In genomic region chr3:14460342-14461005, GRCh38 we compare ENCODE assay signal across 9 cellular contexts. TPM values are rescaled to one million over a fixed set of nuclear protein-coding genes. Genes with fewer than 3 reads are reported as not detected.
DNase-seq lines count a peak whose midpoint lies in the region; ATAC-seq and TF ChIP-seq lines count a peak whose summit lies in the region.
"Had no signal": no experiment of that assay in that cellular context is flagged by ENCODE, and none has a peak within 500 bp of the region (broad histone marks: within the 10 kb centered on the region; RNA-seq: fewer than 3 reads in every experiment).

No MANE protein-coding gene starts in this region.

- ATAC-seq in left lung = peak; percentile 73
- ATAC-seq in HG02938 (IDR thresholded peaks at IDR 0.05; ENCODE audit: unreplicated experiment) = no peak
- ATAC-seq in GM19467 (IDR thresholded peaks at IDR 0.05; ENCODE audit: unreplicated experiment) = no peak

- H3K4me1 Mint-ChIP-seq in activated CD4-positive, alpha-beta T cell treated with anti-CD3 and anti-CD28 coated beads, Interleukin-2, amount 10 ng/mL, durations not matched to agents 24 days and 14 days = peaks cover 18% of the 10 kb centered on the region

- no peak overlapping the region for H3K4me3 ChIP-seq in left lung
- H3K4me3 ChIP-seq in tibial nerve = no peak overlapping the region
- H3K4me3 ChIP-seq: BLaER1 had no signal

- peak in 1 of 2 donors; percentile 62 for TF ChIP-seq EP300 in tibial nerve (IDR thresholded peaks at IDR 0.05)

- DNase-seq in activated CD4-positive, alpha-beta T cell treated with anti-CD3 and anti-CD28 coated beads, Interleukin-2, amount 10 ng/mL, durations not matched to agents 24 days and 14 days = no peak
- DNase-seq in activated CD4-positive, alpha-beta T cell treated with anti-CD3 and anti-CD28 coated beads, Interleukin-2, amount 50 U/mL, for 1 hour = no peak
- DNase-seq in caudate nucleus (lab: John Stamatoyannopoulos, UW) (peak in 55 of 61 donors; percentile 10 to 83 (median 63)), left lung (peak in 1 of 2 donors; percentile 70), tibial nerve (ENCODE audit: low spot score in 2 of 2) (peak; percentile 36 to 51), DMS53 treated with DMSO at 0.1 percent for 48 hours (lab: John Stamatoyannopoulos, UW; ENCODE audit: unreplicated experiment) (no peak)

- peak overlapping the region; percentile 34 for H3K27ac Mint-ChIP-seq in activated CD4-positive, alpha-beta T cell treated with anti-CD3 and anti-CD28 coated beads, Interleukin-2, amount 10 ng/mL, durations not matched to agents 24 days and 14 days

- H3K27ac ChIP-seq in caudate nucleus (ENCODE audit: low read depth, low read length) = peak overlapping the region; percentile 18
- H3K27ac ChIP-seq in left lung = peak overlapping the region in 1 of 2 donors; percentile 45
- H3K27ac ChIP-seq in tibial nerve = peak overlapping the region in 2 of 4 donors; percentile 4 to 16
- H3K27ac ChIP-seq: BLaER1 had no signal

- peaks cover 35% of the 10 kb centered on the region for H3K36me3 Mint-ChIP-seq in activated CD4-positive, alpha-beta T cell treated with anti-CD3 and anti-CD28 coated beads, Interleukin-2, amount 10 ng/mL, durations not matched to agents 24 days and 14 days (ENCODE audit: low read depth)

- WGBS in tibial nerve, 2 donors = 24 to 32% methylated on average over 5 to 9 of the region's 9 CpGs

- H3K9me3 ChIP-seq in left lung = no peaks in the 10 kb centered on the region
- no peaks in the 10 kb centered on the region for H3K9me3 ChIP-seq in tibial nerve
- H3K9me3 ChIP-seq: BLaER1 had no signal

- H3K27me3 ChIP-seq in left lung (no peaks in the 10 kb centered on the region), tibial nerve (no peaks in the 10 kb centered on the region)
- H3K27me3 ChIP-seq: BLaER1 had no signal

- H3K9me3 Mint-ChIP-seq in activated CD4-positive, alpha-beta T cell treated with anti-CD3 and anti-CD28 coated beads, Interleukin-2, amount 10 ng/mL, durations not matched to agents 24 days and 14 days = no peaks in the 10 kb centered on the region

- TF ChIP-seq POLR2A in tibial nerve (IDR thresholded peaks at IDR 0.05) = no peak

- no peaks in the 10 kb centered on the region for H3K27me3 Mint-ChIP-seq in activated CD4-positive, alpha-beta T cell treated with anti-CD3 and anti-CD28 coated beads, Interleukin-2, amount 10 ng/mL, durations not matched to agents 24 days and 14 days

- H3K4me3 Mint-ChIP-seq in activated CD4-positive, alpha-beta T cell treated with anti-CD3 and anti-CD28 coated beads, Interleukin-2, amount 10 ng/mL, durations not matched to agents 24 days and 14 days = no peak overlapping the region

- H3K36me3 ChIP-seq in left lung (peaks cover 0 to 99% of the 10 kb centered on the region in 2 donors), tibial nerve (peaks cover 0 to 17% (median 0%) of the 10 kb centered on the region in 3 donors)

- intact Hi-C loops in activated CD4-positive, alpha-beta T cell treated with anti-CD3 and anti-CD28 coated beads, Interleukin-2, amount 10 ng/mL, durations not matched to agents 24 days and 14 days (cut with micrococcal nuclease) = loop anchor here (1.0 to 5.0 kb wide), 2 partner anchors 183 to 199 kb away; no protein-coding TSS in a partner anchor
- intact Hi-C loops in left lung (cut with DNase I) = no loop called here

- peaks cover 21 to 44% of the 10 kb centered on the region in 2 donors for H3K4me1 ChIP-seq in left lung
- peaks cover 0 to 14% (median 0%) of the 10 kb centered on the region in 4 donors for H3K4me1 ChIP-seq in tibial nerve

- no peak for TF ChIP-seq CTCF in left lung (IDR thresholded peaks at IDR 0.05)
- no peak for TF ChIP-seq CTCF in tibial nerve (IDR thresholded peaks at IDR 0.05)

RNA-seq across cellular contexts. Expression of gene SLC6A6, which starts 58.1 kb away (rescaled TPM):
- 53.9 and 63.7 TPM in 2 replicates for total RNA-seq in activated CD4-positive, alpha-beta T cell treated with anti-CD3 and anti-CD28 coated beads, Interleukin-2, amount 10 ng/mL, durations not matched to agents 24 days and 14 days
- total RNA-seq in left lung (100 to 1,000 TPM in 1 of 2 donors, 10 to 100 TPM in 1; 32.2 to 134 TPM), tibial nerve (10 to 100 TPM; 11.8 to 24.9 (median 13.5) TPM)

Comparison
In these comparisons a context has a peak if more than half of its experiments do, and no peak if none do; other contexts are left out.
1. DNase-seq: peak in caudate nucleus (55 of 61) and tibial nerve (2 of 2); none in activated CD4-positive, alpha-beta T cell treated with anti-CD3 and anti-CD28 coated beads, Interleukin-2, amount 10 ng/mL, durations not matched to agents 24 days and 14 days (single experiment), activated CD4-positive, alpha-beta T cell treated with anti-CD3 and anti-CD28 coated beads, Interleukin-2, amount 50 U/mL, for 1 hour (single experiment) and DMS53 treated with DMSO at 0.1 percent for 48 hours (single experiment).